In genomic region chr4:64625438-64625837, GRCh38 we compare ENCODE assay signal across 7 cellular contexts.
"Had no signal": no experiment of that assay in that cellular context is flagged by ENCODE, and none has a peak within 500 bp of the region (broad histone marks: within the 10 kb centered on the region; RNA-seq: fewer than 3 reads in every experiment).

No MANE protein-coding gene starts in this region.

- H3K27ac ChIP-seq: GM23248 had no signal

- H3K9ac ChIP-seq: GM23248 had no signal

- H2AFZ ChIP-seq: GM23248 had no signal

- ATAC-seq: K562 had no signal

- DNase-seq: GM23248, GOT3, H7, HCEC 1CT, IMR-90, KG1 had no signal

- H3K4me3 ChIP-seq: GM23248, K562 had no signal
